ENCODE assay signal across 28 cellular contexts in genomic region chr1:67615886-67616285, GRCh38.
"Had no signal": no experiment of that assay in that cellular context is flagged by ENCODE, and none has a peak within 500 bp of the region (broad histone marks: within the 10 kb centered on the region; RNA-seq: fewer than 3 reads in every experiment).

No MANE protein-coding gene starts in this region.

- H3K79me2 ChIP-seq: hepatocyte had no signal

- H3K27me3 Mint-ChIP-seq: type B pancreatic cell had no signal

- H3K4me2 ChIP-seq: hepatocyte, neural progenitor cell had no signal

- H3K9me3 Mint-ChIP-seq: nephron, type B pancreatic cell had no signal

- H3K36me3 ChIP-seq: esophagus squamous epithelium, gastroesophageal sphincter, heart left ventricle, left lung, neural progenitor cell, prostate gland, right atrium auricular region, sigmoid colon, suprapubic skin, tibial artery had no signal

- ATAC-seq: gastroesophageal sphincter; heart left ventricle; left cardiac atrium; left lung; mucosa of descending colon; stimulated activated naive CD8-positive, alpha-beta T cell treated with anti-CD3 and anti-CD28 coated beads, Interleukin-15, amount 100 ng/mL, for 72 hours had no signal

- H3K27ac Mint-ChIP-seq: mesothelial cell of epicardium; naive B cell; stimulated activated naive CD8-positive, alpha-beta T cell treated with anti-CD3 and anti-CD28 coated beads, Interleukin-15, amount 100 ng/mL, for 72 hours; type B pancreatic cell had no signal

- H3K9ac ChIP-seq: neural progenitor cell had no signal

- H3K4me3 ChIP-seq: coronary artery, esophagus squamous epithelium, gastroesophageal sphincter, heart left ventricle, hepatocyte, left lung, mucosa of descending colon, neural progenitor cell, prostate gland, right atrium auricular region, sigmoid colon, suprapubic skin, tibial artery had no signal

- H3K4me1 ChIP-seq: foreskin keratinocyte, neural progenitor cell, prostate gland, right atrium auricular region had no signal

- H3K27me3 ChIP-seq: foreskin keratinocyte, gastroesophageal sphincter, heart left ventricle, hepatocyte, left lung, neural progenitor cell, right atrium auricular region, sigmoid colon, suprapubic skin, tibial artery had no signal

- DNase-seq: dermis blood vessel endothelial cell; effector memory CD4-positive, alpha-beta T cell; esophagus squamous epithelium; heart left ventricle; left cardiac atrium; left lung; mesenchymal stem cell; mucosa of descending colon; naive B cell; sigmoid colon; small intestine; stimulated activated CD4-positive, alpha-beta T cell treated with anti-CD3 and anti-CD28 coated beads, Interleukin-1b, Interleukin-23, amount 100 ng/mL, for 48 hours; stimulated activated CD4-positive, alpha-beta T cell treated with anti-CD3 and anti-CD28 coated beads, Interleukin-4, amount 100 ng/mL, for 1 hour; stimulated activated CD8-positive, alpha-beta memory T cell treated with anti-CD3 and anti-CD28 coated beads, Interleukin-4, amount 100 ng/mL, for 48 hours; stimulated activated naive CD4-positive, alpha-beta T cell; stimulated activated naive CD8-positive, alpha-beta T cell treated with anti-CD3 and anti-CD28 coated beads, Interleukin-15, amount 100 ng/mL, for 72 hours; tibial artery had no signal

- H3K4me1 Mint-ChIP-seq: naive B cell; stimulated activated naive CD8-positive, alpha-beta T cell treated with anti-CD3 and anti-CD28 coated beads, Interleukin-15, amount 100 ng/mL, for 72 hours had no signal

- H2AFZ ChIP-seq: hepatocyte, neural progenitor cell had no signal

- H3K36me3 Mint-ChIP-seq: mesothelial cell of epicardium, naive B cell, neural progenitor cell had no signal

- H3K9me3 ChIP-seq: esophagus squamous epithelium, gastroesophageal sphincter, heart left ventricle, left lung, mucosa of descending colon, prostate gland, right atrium auricular region, sigmoid colon, suprapubic skin, tibial artery had no signal

- H3K4me3 Mint-ChIP-seq: mesothelial cell of epicardium; naive B cell; nephron; neural progenitor cell; stimulated activated naive CD8-positive, alpha-beta T cell treated with anti-CD3 and anti-CD28 coated beads, Interleukin-15, amount 100 ng/mL, for 72 hours; type B pancreatic cell had no signal

- H3K27ac ChIP-seq: coronary artery, esophagus squamous epithelium, foreskin keratinocyte, gastroesophageal sphincter, heart left ventricle, hepatocyte, left lung, neural progenitor cell, prostate gland, right atrium auricular region, sigmoid colon, suprapubic skin had no signal
